In the genomic region with DNA sequence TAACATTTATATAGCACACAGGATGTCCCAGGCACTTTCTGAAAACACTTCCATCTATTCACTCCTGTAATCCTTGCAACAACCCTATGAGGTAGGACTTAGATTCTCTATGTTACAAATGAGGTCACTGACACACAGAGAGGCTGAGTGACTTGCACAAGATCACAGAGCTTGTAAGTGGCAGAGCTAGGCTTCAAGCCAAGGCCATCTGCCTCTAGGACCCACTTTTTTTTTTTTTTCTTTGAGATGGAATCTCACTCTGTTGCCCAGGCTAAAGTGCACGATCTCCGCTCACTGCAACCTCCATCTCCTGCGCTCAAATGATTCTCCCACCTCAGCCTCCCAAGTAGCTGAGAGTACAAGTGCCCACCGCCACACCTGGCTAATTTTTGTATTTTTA, we compare ENCODE assay signal across 12 cellular contexts. TPM values are rescaled to one million over a fixed set of nuclear protein-coding genes. Genes with fewer than 3 reads are reported as not detected.
DNase-seq lines count a peak whose midpoint lies in the region; ATAC-seq, FAIRE-seq and TF ChIP-seq lines count a peak whose summit lies in the region.
"Had no signal": no experiment of that assay in that cellular context is flagged by ENCODE, and none has a peak within 500 bp of the region (broad histone marks: within the 10 kb centered on the region; RNA-seq: fewer than 3 reads in every experiment).

No MANE protein-coding gene starts in this region.

- H3K27ac ChIP-seq in Peyer's patch, result peak overlapping the region in 3 of 4 donors; percentile 42 to 76 (median 43)
- H3K27ac ChIP-seq in transverse colon, result peak overlapping the region; percentile 21 to 51 (median 38)
- H3K27ac ChIP-seq: gastrocnemius medialis had no signal

- H3K4me1 Mint-ChIP-seq in activated naive CD4-positive, alpha-beta T cell treated with anti-CD3 and anti-CD28 coated beads, Interleukin-2, amount 10 ng/mL, durations not matched to agents 7 days and 5 days, result peaks cover 68% of the 10 kb centered on the region

- TF ChIP-seq CTCF in Peyer's patch (IDR thresholded peaks at IDR 0.05) (no peak), transverse colon (IDR thresholded peaks at IDR 0.05) (no peak), D721Med (IDR thresholded peaks at IDR 0.05; ENCODE audit: insufficient read depth, missing control alignments) (no peak)

- no peak for TF ChIP-seq POLR2A in Peyer's patch (IDR thresholded peaks at IDR 0.05)
- no peak for TF ChIP-seq POLR2A in transverse colon (IDR thresholded peaks at IDR 0.05)

- 70% methylated on average over 4 of the region's 4 CpGs; no CpG with 5 or more reads in 1 of the 2 donors for WGBS in transverse colon (ENCODE audit: low coverage in 1 of 2), 2 donors

- peak overlapping the region; percentile 98 for H3K27ac Mint-ChIP-seq in activated naive CD4-positive, alpha-beta T cell treated with anti-CD3 and anti-CD28 coated beads, Interleukin-2, amount 10 ng/mL, durations not matched to agents 7 days and 5 days

- H3K36me3 ChIP-seq in Peyer's patch (no peaks in the 10 kb centered on the region), transverse colon (no peaks in the 10 kb centered on the region)
- H3K36me3 ChIP-seq: gastrocnemius medialis had no signal

- H3K9me3 Mint-ChIP-seq in activated naive CD4-positive, alpha-beta T cell treated with anti-CD3 and anti-CD28 coated beads, Interleukin-2, amount 10 ng/mL, durations not matched to agents 7 days and 5 days, result no peaks in the 10 kb centered on the region
- H3K9me3 Mint-ChIP-seq: activated naive CD4-positive, alpha-beta T cell treated with anti-CD3 and anti-CD28 coated beads, Interleukin-2, amount 50 U/mL, for 72 hours; dendritic cell treated with granulocyte-macrophage colony-stimulating factor and Interleukin-4, amounts not matched to agents 40 ng/mL and 50 ng/mL, for 4 days had no signal

- H3K36me3 Mint-ChIP-seq in activated naive CD4-positive, alpha-beta T cell treated with anti-CD3 and anti-CD28 coated beads, Interleukin-2, amount 10 ng/mL, durations not matched to agents 7 days and 5 days, result peaks cover 1% of the 10 kb centered on the region
- H3K36me3 Mint-ChIP-seq: activated naive CD4-positive, alpha-beta T cell treated with anti-CD3 and anti-CD28 coated beads, Interleukin-2, amount 50 U/mL, for 72 hours had no signal

- intact Hi-C loops in transverse colon (cut with DNase I; ENCODE audit: low total_unique reads), result no loop called here

- no peak for TF ChIP-seq EP300 in transverse colon (IDR thresholded peaks at IDR 0.05; ENCODE audit: low read depth)

- no peak for FAIRE-seq in D721Med (lab: Jason Lieb, UNC)
- FAIRE-seq: GM19239 had no signal

- CTCF ChIA-PET in activated naive CD4-positive, alpha-beta T cell treated with anti-CD3 and anti-CD28 coated beads, Interleukin-2, amount 10 ng/mL, durations not matched to agents 7 days and 5 days (lab: Charles Lee), result interaction anchor here (0.6 to 2.0 kb wide), 3 partner anchors 10 to 105 kb away, joined by 3 to 13 read pairs (median 6); no protein-coding TSS in a partner anchor

- no peak for DNase-seq in activated naive CD4-positive, alpha-beta T cell treated with anti-CD3 and anti-CD28 coated beads, Interleukin-2, amount 10 ng/mL, durations not matched to agents 7 days and 5 days
- DNase-seq in activated naive CD4-positive, alpha-beta T cell (lab: John Stamatoyannopoulos, UW), result no peak
- DNase-seq in Peyer's patch, result no peak
- DNase-seq in amniotic epithelial cell (ENCODE audit: low read depth), result peak; percentile 56
- DNase-seq in transverse colon, result no peak
- DNase-seq in D721Med (ENCODE audit: insufficient read length, low spot score), result no peak

- H3K27me3 ChIP-seq in Peyer's patch (no peaks in the 10 kb centered on the region), transverse colon (no peaks in the 10 kb centered on the region)
- H3K27me3 ChIP-seq: gastrocnemius medialis had no signal

- H3K4me3 ChIP-seq in Peyer's patch, result no peak overlapping the region
- no peak overlapping the region for H3K4me3 ChIP-seq in transverse colon
- H3K4me3 ChIP-seq: gastrocnemius medialis had no signal

- H3K4me1 ChIP-seq in Peyer's patch (peaks cover 4 to 9% (median 7%) of the 10 kb centered on the region in 4 donors), transverse colon (peaks cover 0 to 31% (median 15%) of the 10 kb centered on the region in 4 donors)

- ATAC-seq in GM19351 (IDR thresholded peaks at IDR 0.05; ENCODE audit: unreplicated experiment) (no peak), HG03442 (IDR thresholded peaks at IDR 0.05; ENCODE audit: unreplicated experiment) (no peak)
- ATAC-seq: gastrocnemius medialis had no signal

- in situ Hi-C loops in transverse colon (cut with MboI; ENCODE audit: low pct_ligation_motif_present in 1 of 4, low pct_unique_long_range_greater_than_20kb in 1 of 4, low sequenced_read_pairs in 3 of 4), result no loop called here

- H3K9me3 ChIP-seq in Peyer's patch (no peaks in the 10 kb centered on the region), transverse colon (no peaks in the 10 kb centered on the region)
- H3K9me3 ChIP-seq: gastrocnemius medialis had no signal

- no peaks in the 10 kb centered on the region for H3K27me3 Mint-ChIP-seq in activated naive CD4-positive, alpha-beta T cell treated with anti-CD3 and anti-CD28 coated beads, Interleukin-2, amount 10 ng/mL, durations not matched to agents 7 days and 5 days

- H3K4me3 Mint-ChIP-seq in activated naive CD4-positive, alpha-beta T cell treated with anti-CD3 and anti-CD28 coated beads, Interleukin-2, amount 10 ng/mL, durations not matched to agents 7 days and 5 days, result peak overlapping the region; percentile 1
- H3K4me3 Mint-ChIP-seq: dendritic cell treated with granulocyte-macrophage colony-stimulating factor and Interleukin-4, amounts not matched to agents 40 ng/mL and 50 ng/mL, for 4 days had no signal

RNA-seq across cellular contexts. Expression of a gene that starts 18.4 kb away (rescaled TPM):
- total RNA-seq in Peyer's patch, result 100 to 1,000 TPM; 337 to 553 (median 433) TPM
- total RNA-seq in transverse colon, result 100 to 1,000 TPM; 385 to 511 (median 460) TPM
